Comparison of ENCODE assay signal across 27 cellular contexts in the genomic region with DNA sequence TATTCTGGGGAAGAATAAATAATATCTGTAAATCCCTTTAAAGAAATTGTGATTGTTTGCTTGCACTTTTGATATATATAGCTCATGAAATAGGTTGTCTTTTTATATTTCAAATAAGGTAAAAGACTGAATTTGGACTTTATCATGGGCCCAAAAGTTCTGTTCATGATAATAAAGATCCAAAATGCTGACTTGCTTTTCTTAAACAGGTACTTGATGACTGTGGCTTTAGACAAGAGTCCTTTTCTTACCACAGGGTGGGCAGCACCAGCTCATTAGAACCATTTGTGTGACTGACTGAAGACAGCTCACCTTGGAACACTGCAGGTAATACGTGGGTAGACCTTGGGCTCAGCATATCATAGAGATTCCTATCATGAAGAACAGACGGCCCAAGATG.
"Had no signal": no experiment of that assay in that cellular context is flagged by ENCODE, and none has a peak within 500 bp of the region (broad histone marks: within the 10 kb centered on the region; RNA-seq: fewer than 3 reads in every experiment).

No MANE protein-coding gene starts in this region.

- H3K27ac ChIP-seq: colonic mucosa, epithelial cell of prostate, esophagus squamous epithelium, gastrocnemius medialis, heart right ventricle, left lung, lower lobe of right lung had no signal

- FAIRE-seq: endometrium, islet of Langerhans, keratinocyte had no signal

- H3K27ac Mint-ChIP-seq: dendritic cell treated with granulocyte-macrophage colony-stimulating factor and Interleukin-4, amounts not matched to agents 40 ng/mL and 50 ng/mL, for 4 days; effector memory CD8-positive, alpha-beta T cell; endodermal cell; naive thymus-derived CD4-positive, alpha-beta T cell had no signal

- H3K4me1 ChIP-seq: colonic mucosa, esophagus squamous epithelium, gastrocnemius medialis, heart right ventricle, left lung, lower lobe of right lung had no signal

- H3K4me3 ChIP-seq: colonic mucosa, esophagus squamous epithelium, gastrocnemius medialis, heart right ventricle, left lung, lower lobe of right lung had no signal

- H3K27me3 Mint-ChIP-seq: dendritic cell treated with granulocyte-macrophage colony-stimulating factor and Interleukin-4, amounts not matched to agents 40 ng/mL and 50 ng/mL, for 4 days; effector memory CD8-positive, alpha-beta T cell; naive thymus-derived CD4-positive, alpha-beta T cell had no signal

- H3K4me1 Mint-ChIP-seq: endodermal cell; naive thymus-derived CD4-positive, alpha-beta T cell had no signal

- H3K4me3 Mint-ChIP-seq: dendritic cell treated with granulocyte-macrophage colony-stimulating factor and Interleukin-4, amounts not matched to agents 40 ng/mL and 50 ng/mL, for 4 days; effector memory CD8-positive, alpha-beta T cell; endodermal cell; naive thymus-derived CD4-positive, alpha-beta T cell had no signal

- ATAC-seq: effector memory CD8-positive, alpha-beta T cell; esophagus mucosa; gastrocnemius medialis; heart right ventricle; left cardiac atrium; left lung; left ventricle myocardium superior; lower lobe of right lung; naive thymus-derived CD4-positive, alpha-beta T cell had no signal

- H3K36me3 ChIP-seq: colonic mucosa, esophagus squamous epithelium, gastrocnemius medialis, heart right ventricle, left lung, lower lobe of right lung had no signal

- H3K36me3 Mint-ChIP-seq: naive thymus-derived CD4-positive, alpha-beta T cell had no signal

- DNase-seq: colonic mucosa; cortex of kidney; effector CD8-positive, alpha-beta T cell; effector memory CD8-positive, alpha-beta T cell; endodermal cell; erythroblast; esophagus squamous epithelium; foreskin fibroblast; foreskin melanocyte; gastrocnemius medialis; glutamatergic neuron; head of caudate nucleus; heart right ventricle; hippocampal formation; left cardiac atrium; left lung; left ventricle myocardium superior; lower lobe of right lung; mesenchymal stem cell; midbrain; naive thymus-derived CD4-positive, alpha-beta T cell had no signal

- H3K9me3 Mint-ChIP-seq: dendritic cell treated with granulocyte-macrophage colony-stimulating factor and Interleukin-4, amounts not matched to agents 40 ng/mL and 50 ng/mL, for 4 days; effector memory CD8-positive, alpha-beta T cell had no signal

- H3K27me3 ChIP-seq: colonic mucosa, esophagus squamous epithelium, gastrocnemius medialis, heart right ventricle, left lung had no signal

- H3K9me3 ChIP-seq: colonic mucosa, esophagus squamous epithelium, gastrocnemius medialis, heart right ventricle, left lung, lower lobe of right lung had no signal
